In genomic region chr12:84910549-84911241, GRCh38 we compare ENCODE assay signal across 8 cellular contexts. TPM values are rescaled to one million over a fixed set of nuclear protein-coding genes. Genes with fewer than 3 reads are reported as not detected.
DNase-seq lines count a peak whose midpoint lies in the region; ATAC-seq and TF ChIP-seq lines count a peak whose summit lies in the region.

No MANE protein-coding gene starts in this region.

- BruUV-seq in Panc1 (replicated peaks; lab: Mats Ljungman, UMichigan): no TSS peak

- peak; percentile 46; the same call in 1 of the 2 replicates for ATAC-seq in Panc1
- no peak for ATAC-seq in psoas muscle
- ATAC-seq in GM18909 (IDR thresholded peaks at IDR 0.05; ENCODE audit: poor library complexity, unreplicated experiment): no peak
- no peak for ATAC-seq in omental fat pad (ENCODE audit: low FRiP score)

- TF ChIP-seq CTCF in Panc1 (IDR thresholded peaks at IDR 0.05): no peak
- no peak for TF ChIP-seq CTCF in psoas muscle (IDR thresholded peaks at IDR 0.05)
- no peak for TF ChIP-seq CTCF in omental fat pad (IDR thresholded peaks at IDR 0.05)

- CTCF ChIA-PET in Panc1 (lab: Charles Lee): no interaction called here

- DNase-seq in H4 (ENCODE audit: low spot score) (peak; percentile 48), Panc1 (ENCODE audit: low read depth, low spot score) (no peak), epithelial cell of prostate (ENCODE audit: low read depth, low spot score) (no peak), psoas muscle (no peak), GM19240 (ENCODE audit: insufficient read length, low spot score) (no peak), NCI-H226 (no peak), omental fat pad (ENCODE audit: low spot score) (no peak)

- peaks cover 8% of the 10 kb centered on the region for H3K27me3 ChIP-seq in Panc1 (ENCODE audit: control insufficient read depth, insufficient read depth, low read length)
- peaks cover 0 to 41% (median 16%) of the 10 kb centered on the region in 3 donors for H3K27me3 ChIP-seq in psoas muscle (ENCODE audit: insufficient read depth in 3 of 3, low read length in 2 of 3)

- H3K4me3 ChIP-seq in Panc1 (ENCODE audit: low read depth in 2 of 2, low read length in 2 of 2) (peak overlapping the region; percentile 56 to 78), psoas muscle (peak overlapping the region; percentile 57)

- peaks cover 9% of the 10 kb centered on the region; the same call in 1 of the 2 replicates for H3K4me1 ChIP-seq in Panc1 (ENCODE audit: control insufficient read depth, insufficient read depth, low read length)
- H3K4me1 ChIP-seq in psoas muscle: no peaks in the 10 kb centered on the region

- H3K27ac ChIP-seq in Panc1 (ENCODE audit: low read length): no peak overlapping the region
- H3K27ac ChIP-seq in epithelial cell of prostate: peak overlapping the region; percentile 54
- no peak overlapping the region for H3K27ac ChIP-seq in psoas muscle

- intact Hi-C loops in Panc1 (cut with micrococcal nuclease; ENCODE audit: unreplicated experiment) (no loop called here), psoas muscle (cut with DNase I) (no loop called here)

- H3K36me3 ChIP-seq in Panc1 (ENCODE audit: control insufficient read depth, insufficient read depth, low read length) (no peaks in the 10 kb centered on the region; the same call in 1 of the 2 replicates), psoas muscle (ENCODE audit: insufficient read depth in 1 of 2, low read depth in 1 of 2) (no peaks in the 10 kb centered on the region)

- POLR2A ChIA-PET in Panc1 (lab: Charles Lee): no interaction called here

- no peaks in the 10 kb centered on the region for H3K9me3 ChIP-seq in Panc1 (ENCODE audit: control insufficient read depth, insufficient read depth, low read depth, low read length)
- H3K9me3 ChIP-seq in psoas muscle: no peaks in the 10 kb centered on the region

- WGBS in psoas muscle, 3 donors: 6 to 8% (median 8%) methylated on average over 20 to 21 of the region's 21 CpGs

- in situ Hi-C loops in Panc1 (cut with HindIII; ENCODE audit: low pct_unique_long_range_greater_than_20kb, low sequenced_read_pairs): no loop called here

RNA-seq across cellular contexts. Expression of gene SLC6A15, which starts 1.9 kb away (rescaled TPM):
- 12.9 and 23.4 TPM in 2 replicates for total RNA-seq in H4 (2014; rRNA removed; shearing (Covaris generic))
- total RNA-seq in Panc1 (2021; ENCODE audit: unreplicated experiment) (0.36 TPM), psoas muscle (under 1 TPM in 1 of 4 donors, not detected in 3; 0.04 TPM), omental fat pad (under 1 TPM in 1 of 4 donors, not detected in 3; 0.95 TPM)
- not detected for polyA plus RNA-seq in Panc1 (2012; ENCODE audit: insufficient read length)
- under 1 TPM; 0.03 to 0.18 (median 0.08) TPM for polyA plus RNA-seq in psoas muscle
